21 cellular contexts compared by ENCODE assay signal in the genomic region with DNA sequence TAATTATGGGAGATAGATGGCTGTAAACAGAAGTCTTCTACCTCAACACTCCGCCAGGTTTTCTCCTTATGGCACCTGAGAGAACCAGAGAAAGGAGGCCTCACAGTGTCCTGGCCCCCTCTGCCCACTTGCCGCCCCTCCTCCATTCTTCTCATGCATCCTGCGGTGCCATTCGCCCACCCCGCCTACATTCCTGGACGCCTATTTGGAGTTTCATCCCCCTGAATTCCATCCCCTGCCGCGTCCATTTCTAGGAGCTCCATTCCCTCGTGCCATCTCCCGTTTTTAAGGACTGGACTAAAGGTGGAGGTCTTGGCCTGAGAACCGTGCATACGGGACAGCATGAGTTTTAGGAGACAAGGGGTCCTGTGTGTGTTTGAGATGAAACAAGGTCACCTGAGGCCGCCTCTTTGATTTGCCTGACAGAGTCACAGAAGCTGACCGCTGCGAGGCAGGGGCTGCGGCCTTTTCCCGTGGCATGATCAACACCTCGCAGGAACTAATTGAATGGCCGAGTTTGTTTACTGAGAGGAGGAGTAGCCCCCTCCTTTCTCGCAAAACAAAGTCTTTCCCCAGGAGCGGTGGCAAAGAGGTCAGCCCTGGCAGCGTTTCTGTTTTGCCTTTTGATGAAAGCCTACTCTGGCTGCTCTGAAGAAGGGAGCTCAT.
DNase-seq lines count a peak whose midpoint lies in the region; ATAC-seq and TF ChIP-seq lines count a peak whose summit lies in the region.
"Had no signal": no experiment of that assay in that cellular context is flagged by ENCODE, and none has a peak within 500 bp of the region (broad histone marks: within the 10 kb centered on the region; RNA-seq: fewer than 3 reads in every experiment).

No MANE protein-coding gene starts in this region.

- H3K4me3 Mint-ChIP-seq in HFFc6 (no peak overlapping the region), natural killer cell (no peak overlapping the region)
- H3K4me3 Mint-ChIP-seq: activated CD8-positive, alpha-beta memory T cell treated with anti-CD3 and anti-CD28 coated beads, Interleukin-2, amount 10 ng/mL, durations not matched to agents 7 days and 5 days; activated T-helper 1 cell treated with anti-CD3 and anti-CD28 coated beads, Interleukin-12 subunit alpha, Interleukin-12 subunit beta, Interleukin-2, Interleukin-4 antibody, amounts not matched to agents 30 ng/mL and 10 ng/mL and 1 ng/mL, durations not matched to agents 14 hours and 24 hours and 36 hours had no signal

- H3K27me3 Mint-ChIP-seq in HFFc6 (ENCODE audit: insufficient read depth) (peaks cover 1% of the 10 kb centered on the region; the same call in 1 of the 2 replicates), natural killer cell (ENCODE audit: low read depth in 2 of 2) (peaks cover 11 to 54% of the 10 kb centered on the region in 2 donors)

- TF ChIP-seq POLR2A in body of pancreas (IDR thresholded peaks at IDR 0.05), result no peak

- intact Hi-C loops in body of pancreas (cut with DNase I), result no loop called here
- intact Hi-C loops in natural killer cell (cut with micrococcal nuclease), result no loop called here

- TF ChIP-seq CTCF in body of pancreas (IDR thresholded peaks at IDR 0.05), result no peak
- no peak for TF ChIP-seq CTCF in HFFc6 (IDR thresholded peaks at IDR 0.05)
- TF ChIP-seq CTCF in natural killer cell (IDR thresholded peaks at IDR 0.05), result no peak
- no peak for TF ChIP-seq CTCF in coronary artery (IDR thresholded peaks at IDR 0.05)

- H3K9me3 Mint-ChIP-seq in HFFc6 (no peaks in the 10 kb centered on the region; the same call in 1 of the 2 replicates), natural killer cell (no peaks in the 10 kb centered on the region)
- H3K9me3 Mint-ChIP-seq: activated naive CD4-positive, alpha-beta T cell treated with anti-CD3 and anti-CD28 coated beads, Interleukin-2, amount 50 U/mL, for 72 hours; activated T-helper 1 cell treated with anti-CD3 and anti-CD28 coated beads, Interleukin-12 subunit alpha, Interleukin-12 subunit beta, Interleukin-2, Interleukin-4 antibody, amounts not matched to agents 30 ng/mL and 10 ng/mL and 1 ng/mL, durations not matched to agents 14 hours and 24 hours and 36 hours had no signal

- H3K27me3 ChIP-seq in body of pancreas, result no peaks in the 10 kb centered on the region
- H3K27me3 ChIP-seq: BLaER1, right atrium auricular region had no signal

- ATAC-seq in body of pancreas (peak; percentile 21), natural killer cell (no peak)
- ATAC-seq: A549; activated CD8-positive, alpha-beta memory T cell treated with anti-CD3 and anti-CD28 coated beads, Interleukin-2, amount 10 ng/mL, durations not matched to agents 7 days and 5 days; activated naive CD4-positive, alpha-beta T cell treated with anti-CD3 and anti-CD28 coated beads, Interleukin-2, amount 50 U/mL, for 72 hours; K562; left ventricle myocardium superior had no signal

- H3K4me3 ChIP-seq in body of pancreas (no peak overlapping the region), coronary artery (no peak overlapping the region)
- H3K4me3 ChIP-seq: A549, BLaER1, K562, right atrium auricular region had no signal

- H3K36me3 Mint-ChIP-seq in HFFc6 (ENCODE audit: low read depth), result peaks cover 18% of the 10 kb centered on the region
- no peaks in the 10 kb centered on the region for H3K36me3 Mint-ChIP-seq in natural killer cell
- H3K36me3 Mint-ChIP-seq: activated CD8-positive, alpha-beta memory T cell treated with anti-CD3 and anti-CD28 coated beads, Interleukin-2, amount 10 ng/mL, durations not matched to agents 7 days and 5 days; activated naive CD4-positive, alpha-beta T cell treated with anti-CD3 and anti-CD28 coated beads, Interleukin-2, amount 50 U/mL, for 72 hours had no signal

- H3K9me3 ChIP-seq in body of pancreas, result no peaks in the 10 kb centered on the region
- H3K9me3 ChIP-seq: A549, right atrium auricular region had no signal

- peaks cover 9% of the 10 kb centered on the region for H3K4me1 Mint-ChIP-seq in HFFc6 (ENCODE audit: low read depth)
- no peaks in the 10 kb centered on the region for H3K4me1 Mint-ChIP-seq in natural killer cell
- H3K4me1 Mint-ChIP-seq: activated CD8-positive, alpha-beta memory T cell treated with anti-CD3 and anti-CD28 coated beads, Interleukin-2, amount 10 ng/mL, durations not matched to agents 7 days and 5 days had no signal

- no peaks in the 10 kb centered on the region for H3K4me1 ChIP-seq in body of pancreas
- H3K4me1 ChIP-seq: A549, right atrium auricular region had no signal

- DNase-seq in COLO829 (ENCODE audit: low spot score) (peak; percentile 69), NCI-H1092 treated with DMSO at 0.1 percent for 48 hours (lab: John Stamatoyannopoulos, UW) (peak; percentile 70), body of pancreas (no peak), midbrain (lab: John Stamatoyannopoulos, UW) (peak; percentile 12), HFFc6 (no peak), natural killer cell (no peak), coronary artery (ENCODE audit: low spot score) (no peak), AG08395 (ENCODE audit: low spot score) (no peak)
- DNase-seq: activated CD4-positive, alpha-beta T cell treated with anti-CD3 and anti-CD28 coated beads for 48 hours; activated CD8-positive, alpha-beta memory T cell treated with anti-CD3 and anti-CD28 coated beads, Interleukin-2, amount 10 ng/mL, durations not matched to agents 7 days and 5 days; Calu3; EL; left ventricle myocardium superior; occipital lobe had no signal

- no peaks in the 10 kb centered on the region for H3K36me3 ChIP-seq in body of pancreas (replicated peaks in 1 of 2; ENCODE audit: insufficient read depth in 1 of 2, low read depth in 2 of 2)
- H3K36me3 ChIP-seq: BLaER1, right atrium auricular region had no signal

- H3K27ac Mint-ChIP-seq in HFFc6, result no peak overlapping the region
- no peak overlapping the region for H3K27ac Mint-ChIP-seq in natural killer cell
- H3K27ac Mint-ChIP-seq: activated CD8-positive, alpha-beta memory T cell treated with anti-CD3 and anti-CD28 coated beads, Interleukin-2, amount 10 ng/mL, durations not matched to agents 7 days and 5 days; activated naive CD4-positive, alpha-beta T cell treated with anti-CD3 and anti-CD28 coated beads, Interleukin-2, amount 50 U/mL, for 72 hours; activated T-helper 1 cell treated with anti-CD3 and anti-CD28 coated beads, Interleukin-12 subunit alpha, Interleukin-12 subunit beta, Interleukin-2, Interleukin-4 antibody, amounts not matched to agents 30 ng/mL and 10 ng/mL and 1 ng/mL, durations not matched to agents 14 hours and 24 hours and 36 hours had no signal

- 54 to 64% methylated on average over 16 to 22 of the region's 22 CpGs for WGBS in body of pancreas, 2 donors

- H3K27ac ChIP-seq in body of pancreas (no peak overlapping the region), coronary artery (no peak overlapping the region)
- H3K27ac ChIP-seq: A549, BLaER1, HL-60, right atrium auricular region had no signal

Comparison
In these comparisons a context has a peak if more than half of its experiments do, and no peak if none do; other contexts are left out.
1. DNase-seq: peak in COLO829 (single experiment), NCI-H1092 treated with DMSO at 0.1 percent for 48 hours (single experiment) and midbrain (single experiment); none in body of pancreas (0 of 4), HFFc6 (single experiment), natural killer cell (single experiment), coronary artery (single experiment) and AG08395 (single experiment).